ENCODE assay signal across 1 cellular context in genomic region chr3:153901991-153902390, GRCh38.
TF ChIP-seq lines count a peak whose summit lies in the region.

No MANE protein-coding gene starts in this region.

TF ChIP-seq in SK-N-SH treated with all-trans-retinoic acid at 6 μM for 48 hours, 23 proteins besides CTCF, POLR2A, EP300 and RAD21 (continued from another document):
- no peak for TF ChIP-seq CREB5 (CRISPR knock-in tag; IDR thresholded peaks at IDR 0.05; ENCODE audit: low read depth)
